ENCODE assay signal across 19 cellular contexts in the genomic region with DNA sequence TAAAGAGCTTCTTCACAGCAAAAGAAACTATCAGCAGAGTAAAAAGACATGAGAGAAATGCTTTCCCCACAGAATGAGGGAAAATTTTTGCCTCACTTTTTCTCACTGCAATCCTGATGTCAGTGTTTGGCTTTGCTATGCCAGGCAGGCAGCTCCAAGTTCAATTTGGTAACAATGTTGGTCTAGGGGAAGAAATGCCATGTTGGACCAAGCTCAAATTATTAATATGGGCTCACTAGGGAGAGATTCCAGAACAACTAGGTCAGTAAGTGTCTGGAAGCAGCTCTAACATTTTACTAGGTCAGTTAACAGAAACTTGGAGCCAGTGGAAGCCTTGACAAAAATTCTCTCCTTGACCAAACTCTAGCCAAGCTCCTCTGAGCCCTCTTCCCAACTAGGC.
"Had no signal": no experiment of that assay in that cellular context is flagged by ENCODE, and none has a peak within 500 bp of the region (broad histone marks: within the 10 kb centered on the region; RNA-seq: fewer than 3 reads in every experiment).

No MANE protein-coding gene starts in this region.

- ATAC-seq: activated CD4-positive, alpha-beta T cell treated with anti-CD3 and anti-CD28 coated beads for 36 hours; heart right ventricle; left ventricle myocardium superior had no signal

- H3K27me3 Mint-ChIP-seq: central memory CD8-positive, alpha-beta T cell had no signal

- H3K36me3 Mint-ChIP-seq: activated naive CD8-positive, alpha-beta T cell treated with anti-CD3 and anti-CD28 coated beads for 36 hours; immature natural killer cell had no signal

- H3K9me3 Mint-ChIP-seq: activated naive CD8-positive, alpha-beta T cell treated with anti-CD3 and anti-CD28 coated beads for 36 hours; central memory CD8-positive, alpha-beta T cell had no signal

- DNase-seq: activated CD4-positive, alpha-beta T cell treated with anti-CD3 and anti-CD28 coated beads for 36 hours; activated CD4-positive, alpha-beta T cell treated with anti-CD3 and anti-CD28 coated beads, Interleukin-2, amount 50 U/mL, for 48 hours; activated naive CD4-positive, alpha-beta T cell; activated naive CD8-positive, alpha-beta T cell treated with anti-CD3 and anti-CD28 coated beads for 36 hours; amniotic stem cell; brain microvascular endothelial cell; cortex of kidney; erythroblast; heart right ventricle; immature natural killer cell; left ventricle myocardium superior; retina; stimulated activated CD8-positive, alpha-beta memory T cell treated with anti-CD3 and anti-CD28 coated beads, Interleukin-4, amount 100 ng/mL, for 48 hours; stimulated activated naive CD4-positive, alpha-beta T cell; substantia nigra; transverse colon; uterus had no signal

- H3K4me1 Mint-ChIP-seq: activated CD4-positive, alpha-beta T cell treated with anti-CD3 and anti-CD28 coated beads for 36 hours; activated naive CD8-positive, alpha-beta T cell treated with anti-CD3 and anti-CD28 coated beads for 36 hours; central memory CD8-positive, alpha-beta T cell; immature natural killer cell had no signal

- H3K27ac Mint-ChIP-seq: activated CD4-positive, alpha-beta T cell treated with anti-CD3 and anti-CD28 coated beads for 36 hours; activated naive CD8-positive, alpha-beta T cell treated with anti-CD3 and anti-CD28 coated beads for 36 hours; immature natural killer cell had no signal

- H3K4me3 Mint-ChIP-seq: activated CD4-positive, alpha-beta T cell treated with anti-CD3 and anti-CD28 coated beads for 36 hours; activated naive CD8-positive, alpha-beta T cell treated with anti-CD3 and anti-CD28 coated beads for 36 hours; central memory CD8-positive, alpha-beta T cell; immature natural killer cell; neural crest cell had no signal
